In genomic region chr17:72747416-72747815, GRCh38 we compare ENCODE assay signal across 21 cellular contexts.
DNase-seq lines count a peak whose midpoint lies in the region; ATAC-seq, FAIRE-seq and TF ChIP-seq lines count a peak whose summit lies in the region.
"Had no signal": no experiment of that assay in that cellular context is flagged by ENCODE, and none has a peak within 500 bp of the region (broad histone marks: within the 10 kb centered on the region; RNA-seq: fewer than 3 reads in every experiment).

No MANE protein-coding gene starts in this region.

- H4K8ac ChIP-seq in IMR-90 (ENCODE audit: low read depth in 2 of 2, low read length in 2 of 2) (no peak overlapping the region), H1 (ENCODE audit: extremely low read depth, insufficient read depth, low read length) (no peak overlapping the region)

- H3K4me1 Mint-ChIP-seq in immature natural killer cell: no peaks in the 10 kb centered on the region
- H3K4me1 Mint-ChIP-seq: CD14-positive monocyte; CD4-positive, alpha-beta memory T cell had no signal

- H3K14ac ChIP-seq in IMR-90 (replicated peaks; ENCODE audit: low read depth, low read length): no peak overlapping the region
- H3K14ac ChIP-seq in H1 (ENCODE audit: insufficient read length): no peak overlapping the region

- H3K27me3 Mint-ChIP-seq in immature natural killer cell (ENCODE audit: low read depth in 3 of 3): no peaks in the 10 kb centered on the region
- H3K27me3 Mint-ChIP-seq: CD4-positive, alpha-beta memory T cell had no signal

- H2AK9ac ChIP-seq in IMR-90 (replicated peaks; ENCODE audit: low read depth, low read length, poor library complexity): peak overlapping the region; percentile 76

- H3K27ac ChIP-seq in IMR-90 (ENCODE audit: insufficient read depth, low read length) (no peak overlapping the region), H1 (ENCODE audit: low read depth, low read length) (no peak overlapping the region), psoas muscle (no peak overlapping the region)
- H3K27ac ChIP-seq: 22Rv1, A549, GM23248, HL-60 had no signal

- H2BK20ac ChIP-seq in IMR-90 (ENCODE audit: low read depth, low read length): no peak overlapping the region
- no peak overlapping the region for H2BK20ac ChIP-seq in H1 (ENCODE audit: low read length)

- CTCF ChIA-PET in IMR-90 (lab: Yijun Ruan, JAX) (no interaction called here), H1 (lab: Charles Lee; ENCODE audit: partially characterized antibody) (interaction anchor here (0.6 to 1.9 kb wide), 7 partner anchors 9 to 508 kb away, joined by 3 to 6 read pairs (median 4); no protein-coding TSS in a partner anchor)

- H3K4me3 ChIP-seq in IMR-90 (ENCODE audit: insufficient read depth, low read depth, low read length): no peak overlapping the region
- H3K4me3 ChIP-seq in H1 (ENCODE audit: extremely low read depth in 1 of 4, insufficient read depth in 2 of 4, low read depth in 3 of 4, low read length in 4 of 4): no peak overlapping the region
- H3K4me3 ChIP-seq in psoas muscle: no peak overlapping the region
- H3K4me3 ChIP-seq: A549, GM23248 had no signal

- H4K5ac ChIP-seq in IMR-90 (ENCODE audit: low read depth, low read length) (no peak overlapping the region), H1 (ENCODE audit: insufficient read length, low read depth, low read length) (no peak overlapping the region)

- no peaks in the 10 kb centered on the region for H3K36me3 ChIP-seq in IMR-90 (ENCODE audit: control insufficient read depth, insufficient read depth, low read length)
- H3K36me3 ChIP-seq in H1 (ENCODE audit: control insufficient read depth in 2 of 4, insufficient read depth in 4 of 4, low read length in 3 of 4): no peaks in the 10 kb centered on the region
- H3K36me3 ChIP-seq in psoas muscle (ENCODE audit: insufficient read depth in 1 of 2, low read depth in 1 of 2): no peaks in the 10 kb centered on the region

- no peak overlapping the region for H2BK5ac ChIP-seq in IMR-90 (ENCODE audit: low read depth, low read length, poor library complexity, severe bottlenecking)
- H2BK5ac ChIP-seq in H1 (ENCODE audit: low read depth, low read length): no peak overlapping the region

- H2AK5ac ChIP-seq in IMR-90 (ENCODE audit: low read depth, low read length) (no peak overlapping the region), H1 (ENCODE audit: low read depth, low read length) (no peak overlapping the region)

- H3K9me1 ChIP-seq in IMR-90 (ENCODE audit: insufficient read depth, low read length): 0 out of 2 replicates have a peak, but pooled peaks cover 2% of the 10 kb centered on the region

- H3K9me3 ChIP-seq in IMR-90 (ENCODE audit: control insufficient read depth, insufficient read depth, low read length) (no peaks in the 10 kb centered on the region), H1 (ENCODE audit: insufficient read depth in 2 of 2, low read depth in 1 of 2, low read length in 1 of 2) (no peaks in the 10 kb centered on the region), psoas muscle (no peaks in the 10 kb centered on the region)
- H3K9me3 ChIP-seq: A549 had no signal

- DNase-seq in NCI-H2107 treated with DMSO at 0.1 percent for 48 hours (lab: John Stamatoyannopoulos, UW; ENCODE audit: unreplicated experiment): peak; percentile 8
- no peak for DNase-seq in NCI-H2107 (lab: John Stamatoyannopoulos, UW)
- DNase-seq in IMR-90: no peak
- DNase-seq in H1 (ENCODE audit: low read depth in 1 of 2, low spot score in 2 of 2): no peak
- DNase-seq in posterior vena cava (ENCODE audit: low spot score): peak; percentile 63
- DNase-seq in immature natural killer cell: no peak
- DNase-seq in psoas muscle: no peak
- no peak for DNase-seq in H4 (ENCODE audit: low spot score)
- DNase-seq: AML-193; CD4-positive, alpha-beta memory T cell; DMS153; DMS79; GDM1; GM23248; H7 had no signal

- intact Hi-C loops in IMR-90 (cut with micrococcal nuclease): no loop called here
- intact Hi-C loops in posterior vena cava (cut with DNase I): no loop called here
- intact Hi-C loops in psoas muscle (cut with DNase I): no loop called here

- WGBS in IMR-90 (ENCODE audit: extremely low coverage in 2 of 2, insufficient read length in 1 of 2), 2 experiments: 90% methylated on average over 4 of the region's 9 CpGs; no CpG with 5 or more reads in 1 of the 2 experiments
- WGBS in H1 (ENCODE audit: extremely low coverage in 1 of 2, insufficient coverage in 1 of 2, insufficient read length in 1 of 2, insufficient replicate concordance in 2 of 2, low coverage in 1 of 2, low lambda C conversion rate in 2 of 2, missing lambda C conversion rate in 1 of 2), 2 experiments: 94% methylated on average over 9 of the region's 9 CpGs; no CpG with 5 or more reads in 1 of the 2 experiments
- WGBS in psoas muscle, 3 donors: 76 to 82% (median 78%) methylated on average over 9 of the region's 9 CpGs

- H2BK15ac ChIP-seq in IMR-90 (ENCODE audit: low read depth, low read length): no peak overlapping the region
- H2BK15ac ChIP-seq in H1 (ENCODE audit: low read length): no peak overlapping the region

- H4K91ac ChIP-seq in IMR-90 (ENCODE audit: insufficient read depth, low read depth, low read length): no peak overlapping the region
- H4K91ac ChIP-seq in H1 (replicated peaks; ENCODE audit: insufficient read length, low read length): no peak overlapping the region

- TF ChIP-seq RAD21 in IMR-90 (IDR thresholded peaks at IDR 0.05; ENCODE audit: low read length) (no peak), H1 (IDR thresholded peaks at IDR 0.05 in 1 of 2, conservative IDR thresholded peaks at IDR 0.05 in 1 of 2; ENCODE audit: low read depth in 2 of 2, low read length in 2 of 2) (no peak)

- no peak overlapping the region for H3K27ac Mint-ChIP-seq in immature natural killer cell
- H3K27ac Mint-ChIP-seq: CD4-positive, alpha-beta memory T cell had no signal

- H3K23ac ChIP-seq in IMR-90 (ENCODE audit: low read depth, low read length): no peak overlapping the region
- peak overlapping the region; percentile 17 for H3K23ac ChIP-seq in H1 (ENCODE audit: insufficient read length)

- BruUV-seq in IMR-90 (replicated peaks; lab: Mats Ljungman, UMichigan): no TSS peak

- H3K23me2 ChIP-seq in H1 (ENCODE audit: low read depth, low read length): no peaks in the 10 kb centered on the region

- ATAC-seq in IMR-90 (ENCODE audit: low read depth): no peak
- ATAC-seq in psoas muscle: no peak
- ATAC-seq: A549 had no signal

- H3K27me3 ChIP-seq in IMR-90 (ENCODE audit: control insufficient read depth, insufficient read depth, low read length) (no peaks in the 10 kb centered on the region), H1 (replicated peaks in 1 of 4; ENCODE audit: control insufficient read depth in 3 of 4, extremely low read depth in 1 of 4, insufficient read depth in 3 of 4, low read length in 3 of 4) (no peaks in the 10 kb centered on the region), psoas muscle (ENCODE audit: insufficient read depth in 3 of 3, low read length in 2 of 3) (no peaks in the 10 kb centered on the region)

- dilution Hi-C loops in IMR-90 (cut with HindIII; ENCODE audit: low sequenced_read_pairs, unreplicated experiment): no loop called here

- H3K18ac ChIP-seq in IMR-90 (ENCODE audit: low read depth, low read length): no peak overlapping the region
- H3K18ac ChIP-seq in H1 (ENCODE audit: extremely low read depth, low read length): no peak overlapping the region

- H2AFZ ChIP-seq in IMR-90 (replicated peaks; ENCODE audit: low read length, poor library complexity) (no peak overlapping the region), H1 (ENCODE audit: low read length) (no peak overlapping the region)
- H2AFZ ChIP-seq: GM23248 had no signal

- TF ChIP-seq CTCF in IMR-90 (conservative IDR thresholded peaks at IDR 0.05; ENCODE audit: low read depth, low read length): no peak
- no peak for TF ChIP-seq CTCF in H1 (IDR thresholded peaks at IDR 0.05; ENCODE audit: control extremely low read depth in 1 of 3, insufficient read depth in 1 of 3, low read depth in 1 of 3, low read length in 3 of 3)
- no peak for TF ChIP-seq CTCF in psoas muscle (IDR thresholded peaks at IDR 0.05)

- H3K4me2 ChIP-seq in IMR-90 (ENCODE audit: low read depth, low read length): no peak overlapping the region
- no peak overlapping the region for H3K4me2 ChIP-seq in H1 (ENCODE audit: insufficient read depth in 1 of 2, low read depth in 2 of 2, low read length in 2 of 2)
- H3K4me2 ChIP-seq: A549 had no signal

- no peaks in the 10 kb centered on the region for H3K79me2 ChIP-seq in H1 (ENCODE audit: control insufficient read depth in 1 of 2, insufficient read depth in 2 of 2, low read length in 2 of 2)

- POLR2A ChIA-PET in IMR-90 (lab: Charles Lee; ENCODE audit: unreplicated experiment) (no interaction called here), H1 (lab: Charles Lee; ENCODE audit: partially characterized antibody) (no interaction called here)

- peaks cover 3% of the 10 kb centered on the region; the same call in 1 of the 2 replicates for H3K4me1 ChIP-seq in IMR-90 (ENCODE audit: control insufficient read depth, insufficient read depth, low read length)
- peaks cover 7 to 10% (median 9%) of the 10 kb centered on the region in 4 experiments; a peak in 5 of 7 replicates for H3K4me1 ChIP-seq in H1 (replicated peaks in 1 of 4; ENCODE audit: control insufficient read depth in 3 of 4, insufficient read depth in 4 of 4, low read length in 3 of 4)
- no peaks in the 10 kb centered on the region for H3K4me1 ChIP-seq in psoas muscle
- H3K4me1 ChIP-seq: A549 had no signal

- H4K20me1 ChIP-seq in IMR-90 (ENCODE audit: insufficient read depth, low read length): no peaks in the 10 kb centered on the region
- no peaks in the 10 kb centered on the region for H4K20me1 ChIP-seq in H1 (replicated peaks in 1 of 2; ENCODE audit: control insufficient read depth in 1 of 2, insufficient read depth in 2 of 2, low read length in 2 of 2)

- TF ChIP-seq POLR2A in IMR-90 (IDR thresholded peaks at IDR 0.05; ENCODE audit: low read depth, low read length) (no peak), H1 (IDR thresholded peaks at IDR 0.05; ENCODE audit: control extremely low read depth in 1 of 2, low read depth in 2 of 2, low read length in 2 of 2) (no peak)

- H3K9me3 Mint-ChIP-seq in immature natural killer cell: no peaks in the 10 kb centered on the region
- H3K9me3 Mint-ChIP-seq: CD14-positive monocyte; CD4-positive, alpha-beta memory T cell had no signal

- no peak overlapping the region for H2BK12ac ChIP-seq in H1 (ENCODE audit: low read depth, low read length)

- H3K36me3 Mint-ChIP-seq in immature natural killer cell: peaks cover 0 to 4% (median 3%) of the 10 kb centered on the region in 3 donors
- H3K36me3 Mint-ChIP-seq: CD4-positive, alpha-beta memory T cell had no signal

- H3K56ac ChIP-seq in IMR-90 (ENCODE audit: extremely low read depth, insufficient read depth, low read length): no peak overlapping the region
- no peak overlapping the region for H3K56ac ChIP-seq in H1 (replicated peaks; ENCODE audit: insufficient read length, low read depth, low read length)

- H2BK120ac ChIP-seq in IMR-90 (ENCODE audit: low read depth, low read length) (no peak overlapping the region), H1 (replicated peaks; ENCODE audit: low read depth, low read length) (no peak overlapping the region)

- in situ Hi-C loops in IMR-90 (cut with MboI; ENCODE audit: low sequenced_read_pairs): no loop called here

- H3K79me1 ChIP-seq in IMR-90 (ENCODE audit: low read depth in 1 of 2, low read length in 2 of 2): no peaks in the 10 kb centered on the region
- H3K79me1 ChIP-seq in H1 (ENCODE audit: low read depth, low read length): no peaks in the 10 kb centered on the region

- no peak overlapping the region for H3K4me3 Mint-ChIP-seq in immature natural killer cell
- H3K4me3 Mint-ChIP-seq: CD14-positive monocyte; CD4-positive, alpha-beta memory T cell had no signal

- H3K4ac ChIP-seq in IMR-90 (ENCODE audit: low read depth, low read length) (no peak overlapping the region), H1 (replicated peaks; ENCODE audit: insufficient read length, low read depth, low read length) (no peak overlapping the region)

- FAIRE-seq in H1 (lab: Jason Lieb, UNC): no peak
- FAIRE-seq: A549, GM12892, GM18507 had no signal

- TF ChIP-seq EP300 in H1 (IDR thresholded peaks at IDR 0.05; ENCODE audit: borderline replicate concordance in 1 of 2, low read depth in 2 of 2, low read length in 2 of 2): no peak

- no peak overlapping the region for H3K9ac ChIP-seq in IMR-90 (ENCODE audit: low read depth, low read length)
- H3K9ac ChIP-seq in H1 (replicated peaks in 1 of 4; ENCODE audit: extremely low read depth in 1 of 4, low read depth in 3 of 4, low read length in 3 of 4): no peak overlapping the region
- H3K9ac ChIP-seq: GM23248 had no signal

Comparison
In these comparisons a context has a peak if more than half of its experiments do, and no peak if none do; other contexts are left out.
1. DNase-seq: peak in NCI-H2107 treated with DMSO at 0.1 percent for 48 hours (single experiment) and posterior vena cava (single experiment); none in NCI-H2107 (single experiment), IMR-90 (single experiment), H1 (0 of 2), immature natural killer cell (0 of 3), psoas muscle (0 of 2) and H4 (single experiment).